In the genomic region with DNA sequence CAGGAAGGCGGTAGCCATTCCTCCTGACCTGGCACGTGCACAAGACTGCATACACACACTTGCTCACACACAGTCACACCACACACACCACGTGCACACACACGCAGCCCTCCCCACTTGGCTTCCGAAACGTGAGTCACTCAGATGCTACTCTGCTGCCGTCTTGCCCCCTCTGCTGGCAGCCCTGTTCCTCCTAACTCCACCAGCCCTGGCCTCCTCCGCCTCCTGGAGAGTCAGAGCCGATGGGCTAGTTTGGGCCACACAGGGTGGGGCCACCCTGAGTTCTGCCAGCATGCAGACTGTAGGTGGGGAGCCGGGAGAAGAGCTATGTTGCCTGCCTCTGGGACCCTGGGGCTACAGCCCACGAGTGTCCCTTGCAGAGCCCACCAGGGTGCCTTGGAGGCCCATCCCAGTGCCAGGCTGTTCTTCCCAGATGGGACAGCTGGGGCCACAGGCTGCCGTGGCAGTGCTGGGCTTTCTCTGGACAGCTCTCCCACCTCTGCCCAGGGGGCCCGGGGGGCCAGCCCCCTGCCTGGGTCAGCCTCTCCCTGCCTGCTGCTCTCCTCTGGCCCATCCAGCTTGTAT, we compare ENCODE assay signal across 8 cellular contexts. TPM values are rescaled to one million over a fixed set of nuclear protein-coding genes. Genes with fewer than 3 reads are reported as not detected.
DNase-seq lines count a peak whose midpoint lies in the region; ATAC-seq and TF ChIP-seq lines count a peak whose summit lies in the region.
"Had no signal": no experiment of that assay in that cellular context is flagged by ENCODE, and none has a peak within 500 bp of the region (broad histone marks: within the 10 kb centered on the region; RNA-seq: fewer than 3 reads in every experiment).

No MANE protein-coding gene starts in this region.

- H3K9me3 Mint-ChIP-seq in activated naive CD8-positive, alpha-beta T cell treated with anti-CD3 and anti-CD28 coated beads, Interleukin-2, amount 50 U/mL, for 24 hours = no peaks in the 10 kb centered on the region
- H3K9me3 Mint-ChIP-seq in activated T-helper 1 cell treated with anti-CD3 and anti-CD28 coated beads, Interleukin-12 subunit alpha, Interleukin-12 subunit beta, Interleukin-2, Interleukin-4 antibody, amounts not matched to agents 30 ng/mL and 10 ng/mL and 1 ng/mL, durations not matched to agents 14 hours and 24 hours and 36 hours = no peaks in the 10 kb centered on the region
- H3K9me3 Mint-ChIP-seq: stimulated activated naive CD8-positive, alpha-beta T cell treated with anti-CD3 and anti-CD28 coated beads, Interleukin-15, Interleukin-2, amounts not matched to agents 100 ng/mL and 50 ng/mL, for 24 hours had no signal

- peaks cover 18% of the 10 kb centered on the region for H3K4me1 Mint-ChIP-seq in activated naive CD8-positive, alpha-beta T cell treated with anti-CD3 and anti-CD28 coated beads, Interleukin-2, amount 50 U/mL, for 24 hours
- H3K4me1 Mint-ChIP-seq in activated T-helper 1 cell treated with anti-CD3 and anti-CD28 coated beads, Interleukin-12 subunit alpha, Interleukin-12 subunit beta, Interleukin-2, Interleukin-4 antibody, amounts not matched to agents 30 ng/mL and 10 ng/mL and 1 ng/mL, durations not matched to agents 14 hours and 24 hours and 36 hours (ENCODE audit: low read depth) = peaks cover 6% of the 10 kb centered on the region

- peak; percentile 31 for TF ChIP-seq CTCF in GM13977 (IDR thresholded peaks at IDR 0.05; ENCODE audit: extremely low read depth, insufficient read depth, missing control alignments)
- peak; percentile 30 for TF ChIP-seq CTCF in OCI-LY3 (IDR thresholded peaks at IDR 0.05; ENCODE audit: low read depth, low read length)

- peaks cover 18% of the 10 kb centered on the region; the same call in 1 of the 2 replicates for H3K79me2 ChIP-seq in OCI-LY3 (ENCODE audit: low read length)

- peaks cover 4% of the 10 kb centered on the region; the same call in 1 of the 2 replicates for H3K4me1 ChIP-seq in OCI-LY3 (ENCODE audit: low read length)

- ATAC-seq in activated naive CD8-positive, alpha-beta T cell treated with anti-CD3 and anti-CD28 coated beads, Interleukin-2, amount 50 U/mL, for 24 hours = peak; percentile 75
- no peak for ATAC-seq in GM21737 (IDR thresholded peaks at IDR 0.05; ENCODE audit: unreplicated experiment)

- H3K4me3 ChIP-seq in OCI-LY3 (ENCODE audit: low read length) = no peak overlapping the region

- DNase-seq in GM13977 (ENCODE audit: low spot score) = peak; percentile 35
- DNase-seq in activated naive CD8-positive, alpha-beta T cell treated with anti-CD3 and anti-CD28 coated beads, Interleukin-2, amount 50 U/mL, for 24 hours = peak; percentile 56
- peak; percentile 98 for DNase-seq in hepatic stellate cell (ENCODE audit: low spot score)
- peak in 2 of 3 donors; percentile 44 to 53 for DNase-seq in stimulated activated CD4-positive, alpha-beta T cell treated with anti-CD3 and anti-CD28 coated beads, TNF-alpha, amount 100 ng/mL, for 48 hours (ENCODE audit: low read depth in 3 of 3)
- no peak for DNase-seq in activated T-helper 1 cell treated with anti-CD3 and anti-CD28 coated beads, Interleukin-12 subunit alpha, Interleukin-12 subunit beta, Interleukin-2, Interleukin-4 antibody, amounts not matched to agents 30 ng/mL and 10 ng/mL and 1 ng/mL, durations not matched to agents 14 hours and 24 hours and 36 hours (ENCODE audit: low spot score)

- no peak overlapping the region for H3K27ac Mint-ChIP-seq in activated naive CD8-positive, alpha-beta T cell treated with anti-CD3 and anti-CD28 coated beads, Interleukin-2, amount 50 U/mL, for 24 hours
- H3K27ac Mint-ChIP-seq in activated T-helper 1 cell treated with anti-CD3 and anti-CD28 coated beads, Interleukin-12 subunit alpha, Interleukin-12 subunit beta, Interleukin-2, Interleukin-4 antibody, amounts not matched to agents 30 ng/mL and 10 ng/mL and 1 ng/mL, durations not matched to agents 14 hours and 24 hours and 36 hours = no peak overlapping the region
- H3K27ac Mint-ChIP-seq: stimulated activated naive CD8-positive, alpha-beta T cell treated with anti-CD3 and anti-CD28 coated beads, Interleukin-15, Interleukin-2, amounts not matched to agents 100 ng/mL and 50 ng/mL, for 24 hours had no signal

- peaks cover 25% of the 10 kb centered on the region for H3K36me3 Mint-ChIP-seq in activated naive CD8-positive, alpha-beta T cell treated with anti-CD3 and anti-CD28 coated beads, Interleukin-2, amount 50 U/mL, for 24 hours (ENCODE audit: low read depth)
- peaks cover 36% of the 10 kb centered on the region for H3K36me3 Mint-ChIP-seq in activated T-helper 1 cell treated with anti-CD3 and anti-CD28 coated beads, Interleukin-12 subunit alpha, Interleukin-12 subunit beta, Interleukin-2, Interleukin-4 antibody, amounts not matched to agents 30 ng/mL and 10 ng/mL and 1 ng/mL, durations not matched to agents 14 hours and 24 hours and 36 hours (ENCODE audit: low read depth)

- H3K27ac ChIP-seq in OCI-LY3 (ENCODE audit: low read length) = no peak overlapping the region

- peaks cover 18% of the 10 kb centered on the region; the same call in 1 of the 2 replicates for H4K20me1 ChIP-seq in OCI-LY3 (ENCODE audit: insufficient read depth, low read length)

- H3K4me2 ChIP-seq in OCI-LY3 (ENCODE audit: low read length) = no peak overlapping the region

- H3K27me3 Mint-ChIP-seq in activated naive CD8-positive, alpha-beta T cell treated with anti-CD3 and anti-CD28 coated beads, Interleukin-2, amount 50 U/mL, for 24 hours = no peaks in the 10 kb centered on the region
- no peaks in the 10 kb centered on the region for H3K27me3 Mint-ChIP-seq in activated T-helper 1 cell treated with anti-CD3 and anti-CD28 coated beads, Interleukin-12 subunit alpha, Interleukin-12 subunit beta, Interleukin-2, Interleukin-4 antibody, amounts not matched to agents 30 ng/mL and 10 ng/mL and 1 ng/mL, durations not matched to agents 14 hours and 24 hours and 36 hours (ENCODE audit: insufficient read depth)
- H3K27me3 Mint-ChIP-seq: stimulated activated naive CD8-positive, alpha-beta T cell treated with anti-CD3 and anti-CD28 coated beads, Interleukin-15, Interleukin-2, amounts not matched to agents 100 ng/mL and 50 ng/mL, for 24 hours had no signal

- no peak overlapping the region for H3K4me3 Mint-ChIP-seq in activated naive CD8-positive, alpha-beta T cell treated with anti-CD3 and anti-CD28 coated beads, Interleukin-2, amount 50 U/mL, for 24 hours
- no peak overlapping the region for H3K4me3 Mint-ChIP-seq in activated T-helper 1 cell treated with anti-CD3 and anti-CD28 coated beads, Interleukin-12 subunit alpha, Interleukin-12 subunit beta, Interleukin-2, Interleukin-4 antibody, amounts not matched to agents 30 ng/mL and 10 ng/mL and 1 ng/mL, durations not matched to agents 14 hours and 24 hours and 36 hours
- H3K4me3 Mint-ChIP-seq: stimulated activated naive CD8-positive, alpha-beta T cell treated with anti-CD3 and anti-CD28 coated beads, Interleukin-15, Interleukin-2, amounts not matched to agents 100 ng/mL and 50 ng/mL, for 24 hours had no signal

- intact Hi-C loops in activated T-helper 1 cell treated with anti-CD3 and anti-CD28 coated beads, Interleukin-12 subunit alpha, Interleukin-12 subunit beta, Interleukin-2, Interleukin-4 antibody, amounts not matched to agents 30 ng/mL and 10 ng/mL and 1 ng/mL, durations not matched to agents 14 hours and 24 hours and 36 hours (cut with micrococcal nuclease) = loop anchor here (2.0 kb wide), 1 partner anchor 16 kb away; no protein-coding TSS in a partner anchor

- peaks cover 46% of the 10 kb centered on the region for H3K36me3 ChIP-seq in OCI-LY3 (replicated peaks; ENCODE audit: low read depth, low read length)

- H2AFZ ChIP-seq in OCI-LY3 (ENCODE audit: low read depth, low read length) = no peak overlapping the region

- no peak overlapping the region for H3K9ac ChIP-seq in OCI-LY3 (ENCODE audit: low read length)

- in situ Hi-C loops in GM13977 (cut with MboI; ENCODE audit: low pct_unique_long_range_greater_than_20kb, low sequenced_read_pairs, unreplicated experiment) = no loop called here

- H3K9me3 ChIP-seq in OCI-LY3 (ENCODE audit: insufficient read depth, low read length) = no peaks in the 10 kb centered on the region

- H3K27me3 ChIP-seq in OCI-LY3 (ENCODE audit: low read depth, low read length) = no peaks in the 10 kb centered on the region

RNA-seq across cellular contexts. Expression of gene PIN1, which starts 12.1 kb away (rescaled TPM):
- 86.4 and 87.3 TPM in 2 replicates for total RNA-seq in activated T-helper 1 cell treated with anti-CD3 and anti-CD28 coated beads, Interleukin-12 subunit alpha, Interleukin-12 subunit beta, Interleukin-2, Interleukin-4 antibody, amounts not matched to agents 30 ng/mL and 10 ng/mL and 1 ng/mL, durations not matched to agents 14 hours and 24 hours and 36 hours

RNA-seq across cellular contexts. Expression of gene UBL5, which starts 19.5 kb away (rescaled TPM):
- 338 and 351 TPM in 2 replicates for total RNA-seq in activated T-helper 1 cell treated with anti-CD3 and anti-CD28 coated beads, Interleukin-12 subunit alpha, Interleukin-12 subunit beta, Interleukin-2, Interleukin-4 antibody, amounts not matched to agents 30 ng/mL and 10 ng/mL and 1 ng/mL, durations not matched to agents 14 hours and 24 hours and 36 hours

RNA-seq across cellular contexts. Expression of gene FBXL12, which starts 28.3 kb away (rescaled TPM):
- 19.4 and 20.7 TPM in 2 replicates for total RNA-seq in activated T-helper 1 cell treated with anti-CD3 and anti-CD28 coated beads, Interleukin-12 subunit alpha, Interleukin-12 subunit beta, Interleukin-2, Interleukin-4 antibody, amounts not matched to agents 30 ng/mL and 10 ng/mL and 1 ng/mL, durations not matched to agents 14 hours and 24 hours and 36 hours
